In the genomic region with DNA sequence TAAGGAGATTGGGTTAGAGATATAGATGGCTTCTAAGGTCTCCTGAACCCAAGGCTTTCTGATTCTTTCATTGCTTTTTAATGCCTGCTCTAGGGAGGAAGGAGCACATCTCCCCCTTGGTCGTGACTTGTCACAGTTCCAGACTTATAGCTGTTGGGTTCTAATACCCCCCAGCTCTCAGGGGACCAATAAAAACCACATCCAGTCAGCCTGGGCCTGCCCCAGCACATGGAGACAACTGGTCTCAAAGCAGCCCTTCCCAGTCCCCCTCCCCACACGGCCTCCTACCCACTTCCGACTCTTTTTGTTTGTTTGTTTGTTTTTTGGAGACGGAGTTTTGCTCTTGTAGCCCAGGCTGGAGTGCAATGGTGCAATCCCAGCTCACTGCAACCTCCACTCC, we compare ENCODE assay signal across 26 cellular contexts. TPM values are rescaled to one million over a fixed set of nuclear protein-coding genes. Genes with fewer than 3 reads are reported as not detected.
"Had no signal": no experiment of that assay in that cellular context is flagged by ENCODE, and none has a peak within 500 bp of the region (broad histone marks: within the 10 kb centered on the region; RNA-seq: fewer than 3 reads in every experiment).

No MANE protein-coding gene starts in this region.

- H3K4me1 ChIP-seq: neural progenitor cell had no signal

- H3K4me3 Mint-ChIP-seq: activated naive CD4-positive, alpha-beta T cell treated with anti-CD3 and anti-CD28 coated beads, Interleukin-2, amount 50 U/mL, for 24 hours; dendritic cell treated with granulocyte-macrophage colony-stimulating factor and Interleukin-4, amounts not matched to agents 40 ng/mL and 50 ng/mL, for 4 days; naive thymus-derived CD8-positive, alpha-beta T cell; neural progenitor cell; stimulated activated naive B cell treated with anti-CD40 and anti-IgM and Interleukin-4, amounts not matched to agents 10 μg/mL and 1 μg/mL and 100 μg/mL, for 72 hours; type B pancreatic cell had no signal

- H3K9me3 Mint-ChIP-seq: activated naive CD4-positive, alpha-beta T cell treated with anti-CD3 and anti-CD28 coated beads, Interleukin-2, amount 50 U/mL, for 24 hours; dendritic cell treated with granulocyte-macrophage colony-stimulating factor and Interleukin-4, amounts not matched to agents 40 ng/mL and 50 ng/mL, for 4 days; naive thymus-derived CD8-positive, alpha-beta T cell; neural progenitor cell; stimulated activated naive B cell treated with anti-CD40 and anti-IgM and Interleukin-4, amounts not matched to agents 10 μg/mL and 1 μg/mL and 100 μg/mL, for 72 hours; type B pancreatic cell had no signal

- H3K36me3 Mint-ChIP-seq: activated naive CD4-positive, alpha-beta T cell treated with anti-CD3 and anti-CD28 coated beads, Interleukin-2, amount 50 U/mL, for 24 hours; type B pancreatic cell had no signal

- H3K27ac ChIP-seq: body of pancreas, cardiac muscle cell, heart right ventricle, neural progenitor cell, sigmoid colon, thoracic aorta, VCaP had no signal

- H3K27me3 ChIP-seq: body of pancreas, cardiac muscle cell, heart right ventricle, neural progenitor cell, sigmoid colon had no signal

- H3K4me1 Mint-ChIP-seq: activated naive CD4-positive, alpha-beta T cell treated with anti-CD3 and anti-CD28 coated beads, Interleukin-2, amount 50 U/mL, for 24 hours; neural progenitor cell had no signal

- H3K27ac Mint-ChIP-seq: activated naive CD4-positive, alpha-beta T cell treated with anti-CD3 and anti-CD28 coated beads, Interleukin-2, amount 50 U/mL, for 24 hours; dendritic cell treated with granulocyte-macrophage colony-stimulating factor and Interleukin-4, amounts not matched to agents 40 ng/mL and 50 ng/mL, for 4 days; neural progenitor cell; progenitor cell of endocrine pancreas; type B pancreatic cell had no signal

- H3K9me3 ChIP-seq: body of pancreas, heart right ventricle, sigmoid colon, thoracic aorta had no signal

- DNase-seq: activated CD4-positive, alpha-beta T cell treated with anti-CD3 and anti-CD28 coated beads for 1 hour; activated gamma-delta T cell treated with Interleukin-2 at 50 U/mL for 16 hours; activated T-cell treated with anti-CD3 and anti-CD28 coated beads, Interleukin-2, amount 50 U/mL, for 1 hour; body of pancreas; effector CD4-positive, alpha-beta T cell; erythroblast; foreskin fibroblast; heart right ventricle; retina; sigmoid colon; stimulated activated CD4-positive, alpha-beta T cell treated with anti-CD3 and anti-CD28 coated beads, Interleukin-2, amount 100 ng/mL, for 48 hours; stimulated activated CD8-positive, alpha-beta memory T cell treated with anti-CD3 and anti-CD28 coated beads, Interleukin-4, amount 100 ng/mL, for 48 hours; stimulated activated naive B cell treated with anti-CD40 and anti-IgM and Interleukin-4, amounts not matched to agents 10 μg/mL and 1 μg/mL and 100 μg/mL, for 72 hours had no signal

- H3K27me3 Mint-ChIP-seq: activated naive CD4-positive, alpha-beta T cell treated with anti-CD3 and anti-CD28 coated beads, Interleukin-2, amount 50 U/mL, for 24 hours; dendritic cell treated with granulocyte-macrophage colony-stimulating factor and Interleukin-4, amounts not matched to agents 40 ng/mL and 50 ng/mL, for 4 days; naive thymus-derived CD8-positive, alpha-beta T cell; progenitor cell of endocrine pancreas; stimulated activated naive B cell treated with anti-CD40 and anti-IgM and Interleukin-4, amounts not matched to agents 10 μg/mL and 1 μg/mL and 100 μg/mL, for 72 hours; type B pancreatic cell had no signal

- H3K4me3 ChIP-seq: body of pancreas, cardiac muscle cell, heart right ventricle, neural progenitor cell, sigmoid colon, smooth muscle cell, thoracic aorta had no signal

- H3K36me3 ChIP-seq: cardiac muscle cell, neural progenitor cell, thoracic aorta had no signal

- ATAC-seq: body of pancreas; heart right ventricle; stimulated activated naive B cell treated with anti-CD40 and anti-IgM and Interleukin-4, amounts not matched to agents 10 μg/mL and 1 μg/mL and 100 μg/mL, for 72 hours had no signal

RNA-seq across cellular contexts. Expression of a gene that starts 52.1 kb away (rescaled TPM):
- total RNA-seq: body of pancreas; cardiac muscle cell; heart right ventricle; lung microvascular endothelial cell; naive thymus-derived CD8-positive, alpha-beta T cell; osteoblast; sigmoid colon; smooth muscle cell; T-helper 2 cell treated with Interferon-gamma antibody and Interleukin-4, amounts not matched to agents 100 ng/mL and 5 ng/mL, for 36 hours; thoracic aorta had no signal
